Comparison of ENCODE assay signal across 29 cellular contexts in the genomic region with DNA sequence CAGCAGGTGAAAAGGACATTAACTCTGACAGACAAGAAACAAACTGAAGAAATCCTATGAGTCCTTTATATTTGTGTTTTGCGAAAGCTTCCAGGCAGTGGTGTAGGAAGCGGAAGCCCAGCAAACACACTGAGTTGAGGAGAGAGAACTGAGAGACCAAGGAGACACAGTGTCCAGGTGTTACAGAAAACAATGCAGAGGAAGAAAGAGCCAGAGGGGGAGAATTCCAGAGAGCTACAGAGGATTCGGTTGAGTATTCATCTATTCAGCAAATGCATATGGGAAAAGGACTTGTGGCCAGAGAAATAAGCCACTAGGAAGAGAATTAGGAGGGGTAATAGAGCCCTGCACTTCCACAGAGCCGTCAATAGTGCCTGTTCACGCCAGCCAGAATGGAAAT.
"Had no signal": no experiment of that assay in that cellular context is flagged by ENCODE, and none has a peak within 500 bp of the region (broad histone marks: within the 10 kb centered on the region; RNA-seq: fewer than 3 reads in every experiment).

No MANE protein-coding gene starts in this region.

- H3K27ac ChIP-seq: ascending aorta, breast epithelium, cardiac muscle cell, colonic mucosa, dorsolateral prefrontal cortex, esophagus muscularis mucosa, foreskin keratinocyte, gastrocnemius medialis had no signal

- H3K36me3 Mint-ChIP-seq: activated naive CD4-positive, alpha-beta T cell treated with anti-CD3 and anti-CD28 coated beads, Interleukin-2, amount 10 ng/mL, durations not matched to agents 7 days and 5 days; activated naive CD4-positive, alpha-beta T cell treated with anti-CD3 and anti-CD28 coated beads, Interleukin-2, amount 50 U/mL, for 72 hours; activated naive CD8-positive, alpha-beta T cell treated with anti-CD3 and anti-CD28 coated beads, Interleukin-2, amount 10 ng/mL, durations not matched to agents 7 days and 5 days; brain had no signal

- H3K9me3 ChIP-seq: ascending aorta, breast epithelium, colonic mucosa, esophagus muscularis mucosa, gastrocnemius medialis had no signal

- H3K9me3 Mint-ChIP-seq: activated naive CD4-positive, alpha-beta T cell treated with anti-CD3 and anti-CD28 coated beads, Interleukin-2, amount 10 ng/mL, durations not matched to agents 7 days and 5 days; activated naive CD8-positive, alpha-beta T cell treated with anti-CD3 and anti-CD28 coated beads, Interleukin-2, amount 10 ng/mL, durations not matched to agents 7 days and 5 days; endodermal cell had no signal

- H3K27me3 ChIP-seq: ascending aorta, breast epithelium, cardiac muscle cell, colonic mucosa, esophagus muscularis mucosa, foreskin keratinocyte, gastrocnemius medialis had no signal

- ATAC-seq: activated naive CD4-positive, alpha-beta T cell treated with anti-CD3 and anti-CD28 coated beads, Interleukin-2, amount 50 U/mL, for 72 hours; activated T-cell treated with anti-CD3 and anti-CD28 coated beads, Interleukin-2, amount 50 U/mL, for 72 hours; foreskin keratinocyte; gastrocnemius medialis had no signal

- H3K4me1 Mint-ChIP-seq: activated naive CD4-positive, alpha-beta T cell treated with anti-CD3 and anti-CD28 coated beads, Interleukin-2, amount 10 ng/mL, durations not matched to agents 7 days and 5 days had no signal

- H3K4me3 ChIP-seq: ascending aorta, breast epithelium, cardiac muscle cell, colonic mucosa, dorsolateral prefrontal cortex, esophagus muscularis mucosa, gastrocnemius medialis had no signal

- H3K27ac Mint-ChIP-seq: activated CD4-positive, alpha-beta memory T cell treated with anti-CD3 and anti-CD28 coated beads, Interleukin-2, amount 10 ng/mL, durations not matched to agents 7 days and 5 days; activated CD4-positive, alpha-beta T cell treated with anti-CD3 and anti-CD28 coated beads, Interleukin-2, amount 10 ng/mL, durations not matched to agents 7 days and 5 days; activated naive CD4-positive, alpha-beta T cell treated with anti-CD3 and anti-CD28 coated beads, Interleukin-2, amount 10 ng/mL, durations not matched to agents 7 days and 5 days; activated naive CD4-positive, alpha-beta T cell treated with anti-CD3 and anti-CD28 coated beads, Interleukin-2, amount 50 U/mL, for 72 hours; activated naive CD8-positive, alpha-beta T cell treated with anti-CD3 and anti-CD28 coated beads, Interleukin-2, amount 10 ng/mL, durations not matched to agents 7 days and 5 days; activated T-cell treated with anti-CD3 and anti-CD28 coated beads, Interleukin-2, amount 50 U/mL, for 24 hours; activated T-cell treated with anti-CD3 and anti-CD28 coated beads, Interleukin-2, amount 50 U/mL, for 72 hours; brain; endodermal cell had no signal

- DNase-seq: activated CD4-positive, alpha-beta memory T cell treated with anti-CD3 and anti-CD28 coated beads, Interleukin-2, amount 10 ng/mL, durations not matched to agents 7 days and 5 days; activated CD4-positive, alpha-beta T cell treated with anti-CD3 and anti-CD28 coated beads for 1 hour; activated CD4-positive, alpha-beta T cell treated with anti-CD3 and anti-CD28 coated beads for 4 hours; activated CD4-positive, alpha-beta T cell treated with anti-CD3 and anti-CD28 coated beads, Interleukin-2, amount 10 ng/mL, durations not matched to agents 7 days and 5 days; activated CD4-positive, alpha-beta T cell treated with anti-CD3 and anti-CD28 coated beads, Interleukin-2, amount 50 U/mL, for 4 hours; activated CD8-positive, alpha-beta memory T cell treated with anti-CD3 and anti-CD28 coated beads, Interleukin-2, amount 50 U/mL, for 48 hours; activated gamma-delta T cell; activated naive CD4-positive, alpha-beta T cell; activated naive CD4-positive, alpha-beta T cell treated with anti-CD3 and anti-CD28 coated beads, Interleukin-2, amount 10 ng/mL, durations not matched to agents 7 days and 5 days; activated naive CD8-positive, alpha-beta T cell treated with anti-CD3 and anti-CD28 coated beads, Interleukin-2, amount 10 ng/mL, durations not matched to agents 7 days and 5 days; activated T-cell treated with anti-CD3 and anti-CD28 coated beads for 4 hours; activated T-cell treated with anti-CD3 and anti-CD28 coated beads, Interleukin-2, amount 50 U/mL, for 24 hours; activated T-cell treated with anti-CD3 and anti-CD28 coated beads, Interleukin-2, amount 50 U/mL, for 72 hours; central memory CD4-positive, alpha-beta T cell; cerebellar nuclear complex; colonic mucosa; dorsolateral prefrontal cortex; effector memory CD4-positive, alpha-beta T cell; endodermal cell; foreskin keratinocyte; gastrocnemius medialis; glutamatergic neuron; T-helper 2 cell had no signal

- H3K36me3 ChIP-seq: ascending aorta, breast epithelium, cardiac muscle cell, colonic mucosa, esophagus muscularis mucosa, gastrocnemius medialis had no signal

- H3K27me3 Mint-ChIP-seq: activated CD4-positive, alpha-beta memory T cell treated with anti-CD3 and anti-CD28 coated beads, Interleukin-2, amount 10 ng/mL, durations not matched to agents 7 days and 5 days; activated CD4-positive, alpha-beta T cell treated with anti-CD3 and anti-CD28 coated beads, Interleukin-2, amount 10 ng/mL, durations not matched to agents 7 days and 5 days; activated naive CD4-positive, alpha-beta T cell treated with anti-CD3 and anti-CD28 coated beads, Interleukin-2, amount 10 ng/mL, durations not matched to agents 7 days and 5 days; activated naive CD8-positive, alpha-beta T cell treated with anti-CD3 and anti-CD28 coated beads, Interleukin-2, amount 10 ng/mL, durations not matched to agents 7 days and 5 days; activated T-cell treated with anti-CD3 and anti-CD28 coated beads, Interleukin-2, amount 50 U/mL, for 24 hours; brain had no signal

- H3K4me3 Mint-ChIP-seq: activated CD4-positive, alpha-beta memory T cell treated with anti-CD3 and anti-CD28 coated beads, Interleukin-2, amount 10 ng/mL, durations not matched to agents 7 days and 5 days; activated CD4-positive, alpha-beta T cell treated with anti-CD3 and anti-CD28 coated beads, Interleukin-2, amount 10 ng/mL, durations not matched to agents 7 days and 5 days; activated naive CD4-positive, alpha-beta T cell treated with anti-CD3 and anti-CD28 coated beads, Interleukin-2, amount 10 ng/mL, durations not matched to agents 7 days and 5 days; activated naive CD8-positive, alpha-beta T cell treated with anti-CD3 and anti-CD28 coated beads, Interleukin-2, amount 10 ng/mL, durations not matched to agents 7 days and 5 days; activated T-cell treated with anti-CD3 and anti-CD28 coated beads, Interleukin-2, amount 50 U/mL, for 24 hours; activated T-cell treated with anti-CD3 and anti-CD28 coated beads, Interleukin-2, amount 50 U/mL, for 72 hours; brain; endodermal cell had no signal

- H3K4me1 ChIP-seq: ascending aorta, breast epithelium, colonic mucosa, esophagus muscularis mucosa, foreskin keratinocyte, gastrocnemius medialis had no signal
